22 cellular contexts compared by ENCODE assay signal in genomic region chr2:154616659-154617058, GRCh38.
"Had no signal": no experiment of that assay in that cellular context is flagged by ENCODE, and none has a peak within 500 bp of the region (broad histone marks: within the 10 kb centered on the region; RNA-seq: fewer than 3 reads in every experiment).

No MANE protein-coding gene starts in this region.

- DNase-seq: IMR-90, Karpas-422, KG1, MM.1S, NCI-H1092 treated with DMSO at 0.1 percent for 48 hours, NCI-H1436, NCI-H1694, NCI-H187 treated with DMSO at 0.1 percent for 48 hours, NCI-H2029 treated with DMSO at 0.1 percent for 48 hours, NCI-H2107, NCI-H2227 treated with DMSO at 0.1 percent for 48 hours, NCI-H524, NCI-H526 treated with DMSO at 0.1 percent for 48 hours, NCI-H748 treated with DMSO at 0.1 percent for 48 hours, PC-3, SHP77, SK-N-SH, SW 1271, T-cell had no signal

- H3K27me3 Mint-ChIP-seq: T-cell had no signal

- ATAC-seq: HepG2, Panc1, PC-3, T-cell had no signal

- H3K27ac ChIP-seq: RWPE1 had no signal

- H3K4me3 Mint-ChIP-seq: T-cell had no signal

- H3K4me1 Mint-ChIP-seq: T-cell had no signal

- H3K9ac ChIP-seq: SK-N-SH had no signal

- H3K4me2 ChIP-seq: SK-N-SH had no signal

- H3K9me3 ChIP-seq: SK-N-SH had no signal

- H3K9me2 ChIP-seq: SK-N-SH had no signal

- H3K27ac Mint-ChIP-seq: T-cell had no signal

- FAIRE-seq: HepG2 had no signal

- H3K36me3 Mint-ChIP-seq: T-cell had no signal
